Comparison of ENCODE assay signal across 13 cellular contexts in the genomic region with DNA sequence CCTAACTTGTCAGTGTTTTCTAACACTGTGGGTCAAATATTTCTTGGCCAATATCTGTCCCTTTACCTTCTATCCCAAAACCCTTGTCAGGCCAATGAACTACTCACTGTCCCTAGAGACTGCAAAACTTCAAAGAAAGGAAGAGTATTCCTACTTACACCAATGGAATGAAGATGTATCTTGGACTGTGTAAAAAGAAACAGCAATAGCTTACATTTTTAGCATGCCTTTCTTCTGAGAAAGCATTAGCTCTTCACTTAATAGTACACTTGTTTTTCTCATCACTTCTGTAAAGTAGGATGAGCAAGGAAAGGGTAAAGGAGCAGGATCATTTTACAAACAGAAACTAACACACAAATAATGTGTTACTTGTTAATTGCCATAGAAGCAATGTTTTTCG.
DNase-seq lines count a peak whose midpoint lies in the region; FAIRE-seq and TF ChIP-seq lines count a peak whose summit lies in the region.
"Had no signal": no experiment of that assay in that cellular context is flagged by ENCODE, and none has a peak within 500 bp of the region (broad histone marks: within the 10 kb centered on the region; RNA-seq: fewer than 3 reads in every experiment).

No MANE protein-coding gene starts in this region.

- CTCF ChIA-PET in CD8-positive, alpha-beta memory T cell (lab: Charles Lee): interaction anchor here (1.1 kb wide), 1 partner anchor 71 kb away, joined by 3 read pairs; no protein-coding TSS in a partner anchor

- no peaks in the 10 kb centered on the region for H3K27me3 Mint-ChIP-seq in CD8-positive, alpha-beta memory T cell

- intact Hi-C loops in breast epithelium (cut with DNase I; ENCODE audit: low total_unique reads): no loop called here

- H3K4me3 Mint-ChIP-seq in CD8-positive, alpha-beta memory T cell: no peak overlapping the region

- H3K4me1 Mint-ChIP-seq in CD8-positive, alpha-beta memory T cell: peaks cover 45 to 78% (median 54%) of the 10 kb centered on the region in 3 donors

- FAIRE-seq in H54 (lab: Jason Lieb, UNC): peak; percentile 99

- H3K27ac Mint-ChIP-seq in CD8-positive, alpha-beta memory T cell: peak overlapping the region in 4 of 8 donors; percentile 12 to 54 (median 29)

- TF ChIP-seq POLR2A in H54 (IDR thresholded peaks at IDR 0.05; ENCODE audit: low read depth, low read length) (no peak), breast epithelium (IDR thresholded peaks at IDR 0.05) (no peak)

- H3K9me3 ChIP-seq in CD8-positive, alpha-beta memory T cell (ENCODE audit: low read length): no peaks in the 10 kb centered on the region
- no peaks in the 10 kb centered on the region for H3K9me3 ChIP-seq in breast epithelium
- H3K9me3 ChIP-seq: BE2C, thoracic aorta had no signal

- POLR2A ChIA-PET in CD8-positive, alpha-beta memory T cell (lab: Charles Lee): no interaction called here

- peak; percentile 8 for DNase-seq in 8988T
- peak; percentile 35 for DNase-seq in H54 (ENCODE audit: insufficient read length, low spot score)
- peak; percentile 81 for DNase-seq in amniotic epithelial cell (ENCODE audit: low read depth)
- DNase-seq in hepatic stellate cell (ENCODE audit: low spot score): peak; percentile 37
- no peak for DNase-seq in NCI-H748 (lab: John Stamatoyannopoulos, UW; ENCODE audit: unreplicated experiment)
- no peak for DNase-seq in CD8-positive, alpha-beta memory T cell
- no peak for DNase-seq in putamen (ENCODE audit: low spot score)
- no peak for DNase-seq in breast epithelium (ENCODE audit: low spot score in 2 of 2)
- DNase-seq: activated naive CD4-positive, alpha-beta T cell; BE2C; NCI-H2107; nucleus accumbens had no signal

- H3K36me3 Mint-ChIP-seq in CD8-positive, alpha-beta memory T cell: peaks cover 0 to 29% (median 7%) of the 10 kb centered on the region in 3 donors

- no peaks in the 10 kb centered on the region for H3K4me1 ChIP-seq in CD8-positive, alpha-beta memory T cell (ENCODE audit: insufficient read depth, low read length)
- H3K4me1 ChIP-seq in breast epithelium: no peaks in the 10 kb centered on the region
- H3K4me1 ChIP-seq: BE2C had no signal

- no peaks in the 10 kb centered on the region for H3K9me3 Mint-ChIP-seq in CD8-positive, alpha-beta memory T cell

- H3K4me3 ChIP-seq in CD8-positive, alpha-beta memory T cell (ENCODE audit: low read length): no peak overlapping the region
- H3K4me3 ChIP-seq in breast epithelium: no peak overlapping the region
- H3K4me3 ChIP-seq: thoracic aorta had no signal

- H3K27ac ChIP-seq in CD8-positive, alpha-beta memory T cell (ENCODE audit: low read depth, low read length): no peak overlapping the region
- H3K27ac ChIP-seq in breast epithelium: no peak overlapping the region
- H3K27ac ChIP-seq: thoracic aorta had no signal

- TF ChIP-seq CTCF in breast epithelium (IDR thresholded peaks at IDR 0.05): no peak

- H3K27me3 ChIP-seq in CD8-positive, alpha-beta memory T cell (ENCODE audit: insufficient read depth, low read length, poor library complexity, severe bottlenecking): no peaks in the 10 kb centered on the region
- no peaks in the 10 kb centered on the region for H3K27me3 ChIP-seq in breast epithelium
- H3K27me3 ChIP-seq: BE2C had no signal

- H3K36me3 ChIP-seq in CD8-positive, alpha-beta memory T cell (ENCODE audit: insufficient read depth, low read length): peaks cover 4% of the 10 kb centered on the region
- no peaks in the 10 kb centered on the region for H3K36me3 ChIP-seq in breast epithelium
- H3K36me3 ChIP-seq: thoracic aorta had no signal

Comparison
In these comparisons a context has a peak if more than half of its experiments do, and no peak if none do; other contexts are left out.
1. DNase-seq: peak in 8988T (single experiment), H54 (single experiment), amniotic epithelial cell (single experiment) and hepatic stellate cell (single experiment); none in NCI-H748 (single experiment), CD8-positive, alpha-beta memory T cell (0 of 5), putamen (single experiment) and breast epithelium (0 of 2).